8 cellular contexts compared by ENCODE assay signal in genomic region chr6:42929928-42930360, GRCh38. TPM values are rescaled to one million over a fixed set of nuclear protein-coding genes. Genes with fewer than 3 reads are reported as not detected.
DNase-seq lines count a peak whose midpoint lies in the region; ATAC-seq and TF ChIP-seq lines count a peak whose summit lies in the region.

No MANE protein-coding gene starts in this region.

- no peaks in the 10 kb centered on the region for H3K9me3 ChIP-seq in muscle layer of duodenum (ENCODE audit: control insufficient read depth in 1 of 2, low read length in 2 of 2)

- no peak for TF ChIP-seq POLR2A in NB4 (IDR thresholded peaks at IDR 0.05; ENCODE audit: extremely low read depth, insufficient read length)

- H3K4me1 Mint-ChIP-seq in endothelial cell (ENCODE audit: unreplicated experiment), result peaks cover 37% of the 10 kb centered on the region

- no peaks in the 10 kb centered on the region for H3K9me3 Mint-ChIP-seq in endothelial cell (ENCODE audit: unreplicated experiment)

- H3K27ac ChIP-seq in muscle layer of duodenum (ENCODE audit: low read length), result peak overlapping the region; percentile 94

- H3K4me3 Mint-ChIP-seq in endothelial cell (ENCODE audit: unreplicated experiment), result peak overlapping the region; percentile 99

- TF ChIP-seq CTCF in NB4 (IDR thresholded peaks at IDR 0.05; ENCODE audit: low read depth, low read length) (no peak), endothelial cell (IDR thresholded peaks at IDR 0.05; ENCODE audit: unreplicated experiment) (no peak)

- peak; percentile 54 for ATAC-seq in HG02571 (IDR thresholded peaks at IDR 0.05; ENCODE audit: unreplicated experiment)

- peaks cover 6% of the 10 kb centered on the region for H3K27me3 Mint-ChIP-seq in endothelial cell (ENCODE audit: unreplicated experiment)

- H3K36me3 ChIP-seq in muscle layer of duodenum (ENCODE audit: control insufficient read depth in 1 of 2, insufficient read depth in 2 of 2, low read length in 2 of 2), result peaks cover 5 to 7% of the 10 kb centered on the region in 2 donors

- DNase-seq in DMS79 treated with DMSO at 0.1 percent for 48 hours (lab: John Stamatoyannopoulos, UW), result peak; percentile 54
- DNase-seq in DMS79 (lab: John Stamatoyannopoulos, UW), result no peak
- DNase-seq in NB4 (ENCODE audit: low read depth), result peak; percentile 95
- DNase-seq in activated CD4-positive, alpha-beta T cell treated with anti-CD3 and anti-CD28 coated beads for 48 hours, result peak; percentile 66
- DNase-seq in endothelial cell (ENCODE audit: low spot score), result no peak
- DNase-seq in stimulated activated naive CD4-positive, alpha-beta T cell treated with Interleukin-2 at 50 U/mL for 16 hours (lab: John Stamatoyannopoulos, UW), result peak; percentile 64

- peaks cover 10 to 27% of the 10 kb centered on the region in 2 donors for H3K4me1 ChIP-seq in muscle layer of duodenum (ENCODE audit: control insufficient read depth in 1 of 2, insufficient read depth in 2 of 2, low read length in 2 of 2)

- H3K36me3 Mint-ChIP-seq in endothelial cell (ENCODE audit: low read depth, unreplicated experiment), result peaks cover 11% of the 10 kb centered on the region

- peak overlapping the region; percentile 98 for H3K27ac Mint-ChIP-seq in endothelial cell (ENCODE audit: unreplicated experiment)

- no peaks in the 10 kb centered on the region for H3K27me3 ChIP-seq in muscle layer of duodenum (ENCODE audit: low read depth, low read length)

- H3K4me3 ChIP-seq in NB4 (ENCODE audit: low read depth, low read length) (peak overlapping the region; percentile 82), muscle layer of duodenum (ENCODE audit: low read depth in 1 of 2, low read length in 2 of 2) (peak overlapping the region; percentile 70 to 81)

RNA-seq across cellular contexts. Expression of gene CNPY3, which starts 0.7 kb away (rescaled TPM):
- 106 TPM for total RNA-seq in endothelial cell (ENCODE audit: unreplicated experiment)

RNA-seq across cellular contexts. Expression of gene PTCRA, which starts 14.1 kb away (rescaled TPM):
- total RNA-seq in endothelial cell (ENCODE audit: unreplicated experiment), result not detected

RNA-seq across cellular contexts. Expression of gene GNMT, which starts 30.6 kb away (rescaled TPM):
- total RNA-seq in endothelial cell (ENCODE audit: unreplicated experiment), result 0.59 TPM

RNA-seq across cellular contexts. Expression of gene PEX6, which starts 49.0 kb away (rescaled TPM):
- 26.1 TPM for total RNA-seq in endothelial cell (ENCODE audit: unreplicated experiment)

RNA-seq across cellular contexts. Expression of gene RPL7L1, which starts 50.5 kb away (rescaled TPM):
- 58.1 TPM for total RNA-seq in endothelial cell (ENCODE audit: unreplicated experiment)

Comparison
In these comparisons a context has a peak if more than half of its experiments do, and no peak if none do; other contexts are left out.
1. DNase-seq: peak in DMS79 treated with DMSO at 0.1 percent for 48 hours (single experiment), NB4 (single experiment), activated CD4-positive, alpha-beta T cell treated with anti-CD3 and anti-CD28 coated beads for 48 hours (single experiment) and stimulated activated naive CD4-positive, alpha-beta T cell treated with Interleukin-2 at 50 U/mL for 16 hours (single experiment); none in DMS79 (single experiment) and endothelial cell (single experiment).